In genomic region chr1:11099310-11100148, GRCh38 we compare ENCODE assay signal across 7 cellular contexts. TPM values are rescaled to one million over a fixed set of nuclear protein-coding genes. Genes with fewer than 3 reads are reported as not detected.
DNase-seq lines count a peak whose midpoint lies in the region; ATAC-seq and TF ChIP-seq lines count a peak whose summit lies in the region.

Gene EXOSC10 (minus strand): TSS chr1:11099869. CDS start chr1:11099831, 38 bp downstream.

- H3K9me3 ChIP-seq in sigmoid colon: no peaks in the 10 kb centered on the region

- intact Hi-C loops in sigmoid colon (cut with DNase I): loop anchor here (2.0 to 10.0 kb wide), 2 partner anchors 39 to 75 kb away; partner anchors contain the start of gene SRM

- DNase-seq in NCI-H2107 treated with DMSO at 0.1 percent for 48 hours (lab: John Stamatoyannopoulos, UW; ENCODE audit: unreplicated experiment) (peak; percentile 52), UCSD-AML1 (lab: John Stamatoyannopoulos, UW; ENCODE audit: unreplicated experiment) (peak; percentile 90), iPS DF 4.7 (ENCODE audit: extremely low read depth, low spot score) (peak; percentile 46), sigmoid colon (peak; percentile 94)

- 0% methylated on average over 78 of the region's 78 CpGs for WGBS in sigmoid colon, 2 donors

- H3K9me3 Mint-ChIP-seq in brain: no peaks in the 10 kb centered on the region

- peak within 1 kb of the TSS; percentile 97 to 98 (median 97) for H3K4me3 Mint-ChIP-seq in brain

- H3K4me3 ChIP-seq in sigmoid colon: peak within 1 kb of the TSS; percentile 92 to 100 (median 92)

- peaks cover 15% of the 10 kb centered on the region for H3K4me1 Mint-ChIP-seq in brain

- H3K4me1 ChIP-seq in sigmoid colon: peaks cover 0 to 20% (median 15%) of the 10 kb centered on the region in 4 donors

- ATAC-seq in GM18517 (IDR thresholded peaks at IDR 0.05; ENCODE audit: unreplicated experiment) (peak; percentile 84), HG03064 (IDR thresholded peaks at IDR 0.05; ENCODE audit: low read depth, unreplicated experiment) (peak; percentile 90)

- peaks cover 9 to 32% (median 21%) of the 10 kb centered on the region in 4 donors for H3K36me3 ChIP-seq in sigmoid colon

- peaks cover 35% of the 10 kb centered on the region for H3K36me3 Mint-ChIP-seq in brain

- TF ChIP-seq EP300 in sigmoid colon (IDR thresholded peaks at IDR 0.05): no peak

- peak within 1 kb of the TSS; percentile 94 to 99 (median 98) for H3K27ac Mint-ChIP-seq in brain

- no peaks in the 10 kb centered on the region for H3K27me3 ChIP-seq in sigmoid colon

- H3K27ac ChIP-seq in sigmoid colon: peak within 1 kb of the TSS; percentile 81 to 87 (median 86)

- TF ChIP-seq CTCF in brain (conservative IDR thresholded peaks at IDR 0.05) (no peak), sigmoid colon (IDR thresholded peaks at IDR 0.05) (no peak)

- TF ChIP-seq POLR2A in sigmoid colon (IDR thresholded peaks at IDR 0.05): peak; percentile 39 to 57

- peaks cover 8% of the 10 kb centered on the region for H3K27me3 Mint-ChIP-seq in brain

RNA-seq across cellular contexts. Expression of gene EXOSC10, which starts in this region (rescaled TPM):
- 43.7 TPM for polyA plus RNA-seq in brain (ENCODE audit: insufficient read depth, low read depth, low replicate concordance)
- 10 to 100 TPM; 33.5 to 53.7 (median 40.1) TPM for total RNA-seq in sigmoid colon
- polyA plus RNA-seq in sigmoid colon: 10 to 100 TPM; 18.6 to 39.0 (median 19.9) TPM

Comparison
In these comparisons a context has a peak if more than half of its experiments do, and no peak if none do; other contexts are left out.
1. Peak in every context shown above with its lines: DNase-seq, ATAC-seq, H3K4me3 ChIP-seq and H3K27ac ChIP-seq.